Comparison of ENCODE assay signal across 15 cellular contexts in the genomic region with DNA sequence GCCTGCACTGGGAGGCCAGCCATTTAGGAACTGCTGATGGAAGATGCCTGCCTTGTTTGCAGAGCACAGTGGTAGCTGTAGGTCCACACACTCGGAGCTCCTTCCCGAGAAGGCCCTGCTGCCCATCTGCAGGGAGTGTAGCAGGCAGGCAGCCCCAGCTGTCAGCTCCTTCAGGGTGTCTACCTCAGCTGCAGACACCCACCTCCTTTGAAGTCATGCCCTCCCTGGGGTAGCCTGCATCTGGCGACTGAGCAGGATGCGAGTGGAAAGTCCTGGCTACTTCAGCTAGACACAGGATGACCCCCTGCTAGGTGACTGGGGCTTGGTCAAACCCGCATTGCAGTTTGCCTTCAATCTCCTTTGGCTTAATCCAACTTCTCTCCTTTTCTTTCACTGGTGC.
DNase-seq lines count a peak whose midpoint lies in the region; TF ChIP-seq lines count a peak whose summit lies in the region.
"Had no signal": no experiment of that assay in that cellular context is flagged by ENCODE, and none has a peak within 500 bp of the region (broad histone marks: within the 10 kb centered on the region; RNA-seq: fewer than 3 reads in every experiment).

No MANE protein-coding gene starts in this region.

- no peaks in the 10 kb centered on the region for H3K9me3 ChIP-seq in A673 (ENCODE audit: low read depth, low read length, poor library complexity, severe bottlenecking)
- peaks cover 10% of the 10 kb centered on the region for H3K9me3 ChIP-seq in endodermal cell (ENCODE audit: control insufficient read depth, low read length)
- H3K9me3 ChIP-seq in sigmoid colon: peaks cover 0 to 4% (median 0%) of the 10 kb centered on the region in 4 donors
- H3K9me3 ChIP-seq: BLaER1 treated with 17β-estradiol and CSF1 and Interleukin-3, amounts not matched to agents 10 nM and 100 nM had no signal

- no peak for TF ChIP-seq POLR2A in sigmoid colon (IDR thresholded peaks at IDR 0.05)

- H3K27me3 ChIP-seq in A673 (replicated peaks; ENCODE audit: insufficient read depth, low read depth, low read length, poor library complexity) (no peaks in the 10 kb centered on the region), endodermal cell (ENCODE audit: control insufficient read depth, insufficient read depth, low read length, poor library complexity, severe bottlenecking) (peaks cover 66% of the 10 kb centered on the region), sigmoid colon (no peaks in the 10 kb centered on the region)

- TF ChIP-seq EP300 in sigmoid colon (IDR thresholded peaks at IDR 0.05): no peak

- no peak overlapping the region for H3K9ac ChIP-seq in endodermal cell (ENCODE audit: extremely low read depth, low read length, poor library complexity, severe bottlenecking)
- H3K9ac ChIP-seq: BLaER1 treated with 17β-estradiol and CSF1 and Interleukin-3, amounts not matched to agents 10 nM and 100 nM had no signal

- H3K27ac ChIP-seq in A673 (ENCODE audit: low read depth, low read length, poor library complexity, severe bottlenecking) (no peak overlapping the region), endodermal cell (ENCODE audit: low read depth, low read length) (no peak overlapping the region), sigmoid colon (no peak overlapping the region)
- H3K27ac ChIP-seq: 22Rv1; BLaER1 treated with 17β-estradiol and CSF1 and Interleukin-3, amounts not matched to agents 10 nM and 100 nM; HL-60 had no signal

- no peaks in the 10 kb centered on the region for H3K36me3 ChIP-seq in A673 (ENCODE audit: insufficient read depth, low read length, poor library complexity, severe bottlenecking)
- H3K36me3 ChIP-seq in endodermal cell (ENCODE audit: control insufficient read depth, insufficient read depth, low read length): no peaks in the 10 kb centered on the region
- no peaks in the 10 kb centered on the region for H3K36me3 ChIP-seq in sigmoid colon
- H3K36me3 ChIP-seq: BLaER1 treated with 17β-estradiol and CSF1 and Interleukin-3, amounts not matched to agents 10 nM and 100 nM had no signal

- POLR2A ChIA-PET in A673 (lab: Charles Lee; ENCODE audit: low non-redundant PET): no interaction called here

- H3K4me3 ChIP-seq in A673 (ENCODE audit: low read depth, low read length, poor library complexity, severe bottlenecking) (no peak overlapping the region), endodermal cell (ENCODE audit: low read length) (no peak overlapping the region), sigmoid colon (no peak overlapping the region)
- H3K4me3 ChIP-seq: BLaER1 treated with 17β-estradiol and CSF1 and Interleukin-3, amounts not matched to agents 10 nM and 100 nM; GM12878; K562 had no signal

- H3K4me1 Mint-ChIP-seq in endodermal cell: peaks cover 8% of the 10 kb centered on the region

- 83% methylated on average over 2 to 5 of the region's 5 CpGs for WGBS in endodermal cell (ENCODE audit: insufficient coverage in 1 of 2, insufficient read length in 1 of 2), 2 experiments
- WGBS in sigmoid colon, 2 donors: 88 to 95% methylated on average over 5 of the region's 5 CpGs

- H3K9me3 Mint-ChIP-seq in endodermal cell: peaks cover 9% of the 10 kb centered on the region

- intact Hi-C loops in A673 (cut with micrococcal nuclease; ENCODE audit: unreplicated experiment) (no loop called here), sigmoid colon (cut with DNase I) (loop anchor here (10.0 kb wide), 1 partner anchor 74 kb away; no protein-coding TSS in a partner anchor)

- peak; percentile 63 for DNase-seq in DMS 273 (lab: John Stamatoyannopoulos, UW; ENCODE audit: unreplicated experiment)
- no peak for DNase-seq in DMS 273 treated with DMSO at 0.1 percent for 48 hours (lab: John Stamatoyannopoulos, UW)
- DNase-seq in A673 (ENCODE audit: low spot score): peak; percentile 46
- peak; percentile 51 for DNase-seq in endodermal cell
- DNase-seq in sigmoid colon: peak; percentile 42
- DNase-seq in GOT3 (lab: John Stamatoyannopoulos, UW): no peak
- no peak for DNase-seq in activated CD4-positive, alpha-beta T cell treated with anti-CD3 and anti-CD28 coated beads, Interleukin-2, amount 50 U/mL, for 1 hour
- DNase-seq: AML-193; CD4-positive, CD25-positive, alpha-beta regulatory T cell; DMS79 had no signal

- peaks cover 3% of the 10 kb centered on the region for H3K36me3 Mint-ChIP-seq in endodermal cell (ENCODE audit: low read depth)
- H3K36me3 Mint-ChIP-seq: CD4-positive, CD25-positive, alpha-beta regulatory T cell had no signal

- CTCF ChIA-PET in A673 (lab: Charles Lee): no interaction called here

- H3K27me3 Mint-ChIP-seq in endodermal cell (ENCODE audit: insufficient read depth): peaks cover 62% of the 10 kb centered on the region
- H3K27me3 Mint-ChIP-seq: CD4-positive, CD25-positive, alpha-beta regulatory T cell had no signal

- H3K4me3 Mint-ChIP-seq in endodermal cell: no peak overlapping the region

- no TSS peak for BruUV-seq in A673 (replicated peaks; lab: Mats Ljungman, UMichigan)

- peaks cover 16% of the 10 kb centered on the region for H3K4me1 ChIP-seq in A673 (ENCODE audit: insufficient read depth, low read length, poor library complexity, severe bottlenecking)
- H3K4me1 ChIP-seq in endodermal cell (ENCODE audit: control insufficient read depth, insufficient read depth, low read length): peaks cover 6% of the 10 kb centered on the region
- H3K4me1 ChIP-seq in sigmoid colon: peaks cover 0 to 14% (median 10%) of the 10 kb centered on the region in 4 donors

- no peak overlapping the region for H3K27ac Mint-ChIP-seq in endodermal cell
- H3K27ac Mint-ChIP-seq: CD4-positive, CD25-positive, alpha-beta regulatory T cell had no signal

- no peak for TF ChIP-seq CTCF in A673 (conservative IDR thresholded peaks at IDR 0.05; ENCODE audit: low read depth, low read length)
- no peak for TF ChIP-seq CTCF in endodermal cell (conservative IDR thresholded peaks at IDR 0.05)
- no peak for TF ChIP-seq CTCF in sigmoid colon (IDR thresholded peaks at IDR 0.05)

Comparison
In these comparisons a context has a peak if more than half of its experiments do, and no peak if none do; other contexts are left out.
1. DNase-seq: peak in DMS 273 (single experiment), A673 (single experiment), endodermal cell (single experiment) and sigmoid colon (single experiment); none in DMS 273 treated with DMSO at 0.1 percent for 48 hours (single experiment), GOT3 (single experiment) and activated CD4-positive, alpha-beta T cell treated with anti-CD3 and anti-CD28 coated beads, Interleukin-2, amount 50 U/mL, for 1 hour (single experiment).